8 cellular contexts compared by ENCODE assay signal in genomic region chr3:154338570-154338969, GRCh38.
"Had no signal": no experiment of that assay in that cellular context is flagged by ENCODE, and none has a peak within 500 bp of the region (broad histone marks: within the 10 kb centered on the region; RNA-seq: fewer than 3 reads in every experiment).

No MANE protein-coding gene starts in this region.

- H3K4me3 ChIP-seq: GM12878 had no signal

- DNase-seq: GDM1, GF-D8 had no signal

- ATAC-seq: GM12878 had no signal

- FAIRE-seq: G401.6, GM12878, GM12891, GM12892, GM18507, GM19239 had no signal
